Comparison of ENCODE assay signal across 1 cellular context in genomic region chr1:20727746-20728316, GRCh38.
TF ChIP-seq lines count a peak whose summit lies in the region.

No MANE protein-coding gene starts in this region.

TF ChIP-seq in H1, 55 proteins besides CTCF, POLR2A, EP300 and RAD21 (continued from another document):
- peak; percentile 28; the same call in 1 of the 2 replicates for TF ChIP-seq JUND (IDR thresholded peaks at IDR 0.05; ENCODE audit: low read length)
- TF ChIP-seq GTF2F1 (IDR thresholded peaks at IDR 0.05; ENCODE audit: borderline replicate concordance, low read depth, low read length): no peak
- TF ChIP-seq EZH2 (IDR thresholded peaks at IDR 0.05; ENCODE audit: low read depth, low read length, severe bottlenecking): peak; percentile 15
- no peak for TF ChIP-seq BCL11A (IDR thresholded peaks at IDR 0.05; ENCODE audit: low read depth in 2 of 2, low read length in 2 of 2)
- no peak for TF ChIP-seq POLR2AphosphoS5 (IDR thresholded peaks at IDR 0.05; ENCODE audit: low read depth, low read length)
- TF ChIP-seq JUN (IDR thresholded peaks at IDR 0.05; ENCODE audit: low read depth, low read length): no peak
- TF ChIP-seq TCF12 (IDR thresholded peaks at IDR 0.05; ENCODE audit: low read depth, low read length): no peak
- no peak for TF ChIP-seq MAX (IDR thresholded peaks at IDR 0.05)
- TF ChIP-seq USF2 (IDR thresholded peaks at IDR 0.05; ENCODE audit: low read length): 0 out of 2 replicates have a peak, but pooled peaks have one; percentile 43
